25 cellular contexts compared by ENCODE assay signal in genomic region chr2:60092781-60093180, GRCh38.
"Had no signal": no experiment of that assay in that cellular context is flagged by ENCODE, and none has a peak within 500 bp of the region (broad histone marks: within the 10 kb centered on the region; RNA-seq: fewer than 3 reads in every experiment).

No MANE protein-coding gene starts in this region.

- H3K4me3 ChIP-seq: colonic mucosa, gastrocnemius medialis, right lobe of liver, suprapubic skin, vagina had no signal

- H3K27ac Mint-ChIP-seq: dendritic cell treated with granulocyte-macrophage colony-stimulating factor and Interleukin-4, amounts not matched to agents 40 ng/mL and 50 ng/mL, for 4 days; endodermal cell; naive thymus-derived CD8-positive, alpha-beta T cell; nephron progenitor cell had no signal

- H3K9me3 ChIP-seq: colonic mucosa, gastrocnemius medialis, right lobe of liver, suprapubic skin, vagina had no signal

- H3K27me3 ChIP-seq: colonic mucosa, gastrocnemius medialis, right lobe of liver, suprapubic skin, vagina had no signal

- H3K4me1 ChIP-seq: suprapubic skin, vagina had no signal

- H3K9me3 Mint-ChIP-seq: dendritic cell treated with granulocyte-macrophage colony-stimulating factor and Interleukin-4, amounts not matched to agents 40 ng/mL and 50 ng/mL, for 4 days; endodermal cell; naive thymus-derived CD8-positive, alpha-beta T cell; stimulated activated naive CD8-positive, alpha-beta T cell treated with anti-CD3 and anti-CD28 coated beads, Interleukin-15, amount 100 ng/mL, for 72 hours had no signal

- H3K36me3 ChIP-seq: colonic mucosa, gastrocnemius medialis, right lobe of liver, suprapubic skin, vagina had no signal

- DNase-seq: colonic mucosa; effector CD8-positive, alpha-beta T cell; endodermal cell; foreskin fibroblast; gastrocnemius medialis; head of caudate nucleus; kidney; mesenchymal stem cell; midbrain; naive thymus-derived CD8-positive, alpha-beta T cell; nephron progenitor cell; nucleus accumbens; right lobe of liver; small intestine; stimulated activated CD4-positive, alpha-beta T cell treated with anti-CD3 and anti-CD28 coated beads, Interleukin-15, amount 100 ng/mL, for 24 hours; stimulated activated CD4-positive, alpha-beta T cell treated with anti-CD3 and anti-CD28 coated beads, Interleukin-2, amount 100 ng/mL, for 48 hours; stimulated activated naive CD4-positive, alpha-beta T cell; stimulated activated naive CD8-positive, alpha-beta T cell treated with anti-CD3 and anti-CD28 coated beads, Interleukin-15, amount 100 ng/mL, for 72 hours; trophoblast cell had no signal

- ATAC-seq: esophagus mucosa; gastrocnemius medialis; left lobe of liver; naive thymus-derived CD8-positive, alpha-beta T cell; stimulated activated naive CD8-positive, alpha-beta T cell treated with anti-CD3 and anti-CD28 coated beads, Interleukin-15, amount 100 ng/mL, for 72 hours had no signal

- H3K36me3 Mint-ChIP-seq: naive thymus-derived CD8-positive, alpha-beta T cell had no signal

- H3K27me3 Mint-ChIP-seq: dendritic cell treated with granulocyte-macrophage colony-stimulating factor and Interleukin-4, amounts not matched to agents 40 ng/mL and 50 ng/mL, for 4 days; stimulated activated naive CD8-positive, alpha-beta T cell treated with anti-CD3 and anti-CD28 coated beads, Interleukin-15, amount 100 ng/mL, for 72 hours had no signal

- H3K4me1 Mint-ChIP-seq: naive thymus-derived CD8-positive, alpha-beta T cell; stimulated activated naive CD8-positive, alpha-beta T cell treated with anti-CD3 and anti-CD28 coated beads, Interleukin-15, amount 100 ng/mL, for 72 hours had no signal

- H3K27ac ChIP-seq: epithelial cell of prostate, gastrocnemius medialis, right lobe of liver, suprapubic skin, vagina had no signal

- FAIRE-seq: kidney, small intestine had no signal

- H3K4me3 Mint-ChIP-seq: dendritic cell treated with granulocyte-macrophage colony-stimulating factor and Interleukin-4, amounts not matched to agents 40 ng/mL and 50 ng/mL, for 4 days; endodermal cell; naive thymus-derived CD8-positive, alpha-beta T cell; nephron progenitor cell; stimulated activated naive CD8-positive, alpha-beta T cell treated with anti-CD3 and anti-CD28 coated beads, Interleukin-15, amount 100 ng/mL, for 72 hours had no signal
